ENCODE assay signal across 8 cellular contexts in genomic region chr3:138594150-138594934, GRCh38. TPM values are rescaled to one million over a fixed set of nuclear protein-coding genes. Genes with fewer than 3 reads are reported as not detected.
A peak's percentile ranks its signal among the peaks of the same experiment; 100 is the strongest.
DNase-seq lines count a peak whose midpoint lies in the region; ATAC-seq, FAIRE-seq and TF ChIP-seq lines count a peak whose summit lies in the region.

Gene CEP70, minus strand, starts transcription at chr3:138594260. Its CDS starts 21,333 bp downstream, at chr3:138572927.

- H3K9me3 ChIP-seq in GM12878 (replicated peaks; ENCODE audit: control insufficient read depth, insufficient read depth, low read length), result peaks cover 3% of the 10 kb centered on the region; the same call in 2 of the 3 replicates
- H3K9me3 ChIP-seq in iPS-15b (ENCODE audit: control insufficient read depth, insufficient read depth, low read length), result peaks cover 6% of the 10 kb centered on the region

- H3K4me3 ChIP-seq in GM12878 (peak within 1 kb of the TSS; percentile 62), iPS-15b (ENCODE audit: low read depth, low read length) (peak within 1 kb of the TSS; percentile 87), skin epidermis (peak within 1 kb of the TSS; percentile 43 to 71 (median 52))

- in situ Hi-C loops in SK-MEL-5 (cut with HindIII; ENCODE audit: low pct_unique_long_range_greater_than_20kb, low sequenced_read_pairs) (no loop called here), GM12878 (cut with MboI) (no loop called here)

- peak; percentile 91 for TF ChIP-seq RAD21 in GM12878 (IDR thresholded peaks at IDR 0.05; ENCODE audit: insufficient read depth, low read depth, low read length)

- peak within 1 kb of the TSS; percentile 24; the same call in 1 of the 2 replicates for H3K27ac ChIP-seq in GM12878 (ENCODE audit: control insufficient read depth, insufficient read depth)
- H3K27ac ChIP-seq in skin epidermis, result peak within 1 kb of the TSS in 20 of 21 experiments; percentile 10 to 91 (median 78)

- peak within 1 kb of the TSS; percentile 84 for H2AFZ ChIP-seq in GM12878 (ENCODE audit: control insufficient read depth, low read depth, low read length)

- ATAC-seq in GM18502 (IDR thresholded peaks at IDR 0.05; ENCODE audit: poor library complexity, unreplicated experiment) (peak; percentile 93), HG02938 (IDR thresholded peaks at IDR 0.05; ENCODE audit: unreplicated experiment) (peak; percentile 84), GM12878 (peak; percentile 95)

- peak within 1 kb of the TSS; percentile 93 for H3K4me2 ChIP-seq in GM12878 (ENCODE audit: control insufficient read depth, insufficient read depth)

- no peaks in the 10 kb centered on the region for H3K36me3 ChIP-seq in GM12878 (ENCODE audit: control insufficient read depth in 2 of 2, insufficient read depth in 2 of 2, low read length in 1 of 2)
- H3K36me3 ChIP-seq in iPS-15b (ENCODE audit: control insufficient read depth, insufficient read depth, low read length), result no peaks in the 10 kb centered on the region

- H3K4me1 ChIP-seq in GM12878 (ENCODE audit: control insufficient read depth, insufficient read depth, low read length), result peaks cover 10% of the 10 kb centered on the region
- H3K4me1 ChIP-seq in iPS-15b (ENCODE audit: control insufficient read depth, insufficient read depth, low read length), result peaks cover 5% of the 10 kb centered on the region

- H3K79me2 ChIP-seq in GM12878 (ENCODE audit: control insufficient read depth, insufficient read depth, low read length), result no peaks in the 10 kb centered on the region

- H3K9ac ChIP-seq in GM12878 (ENCODE audit: control insufficient read depth, insufficient read depth, low read length) (peak within 1 kb of the TSS; percentile 69), iPS-15b (ENCODE audit: low read depth, low read length) (peak within 1 kb of the TSS; percentile 77)

- SMC1A ChIA-PET in GM12878 (lab: Charles Lee; ENCODE audit: uncharacterized antibody, unreplicated experiment), result interaction anchor here (0.5 to 6.9 kb wide), 26 partner anchors 10 to 339 kb away, joined by 3 to 132 read pairs (median 5); no protein-coding TSS in a partner anchor

- peak; percentile 77 for TF ChIP-seq POLR2A in GM12878 (IDR thresholded peaks at IDR 0.05; ENCODE audit: low read depth, low read length)

- under 1% methylated on average over 51 of the region's 52 CpGs for WGBS in GM12878 (ENCODE audit: insufficient coverage, insufficient replicate concordance, low lambda C conversion rate, missing lambda C conversion rate)

- no peaks in the 10 kb centered on the region for H4K20me1 ChIP-seq in GM12878 (ENCODE audit: control insufficient read depth, insufficient read depth)

- TF ChIP-seq EP300 in GM12878 (IDR thresholded peaks at IDR 0.05; ENCODE audit: borderline replicate concordance in 1 of 2, control insufficient read depth in 1 of 2, low read depth in 2 of 2, low read length in 2 of 2), result no peak

- DNase-seq in SK-MEL-5 (ENCODE audit: low read depth, low spot score) (peak; percentile 95), GM12878 (ENCODE audit: low read depth, low spot score) (peak; percentile 78), NCI-H510A (lab: John Stamatoyannopoulos, UW) (no peak)
- no peak for DNase-seq in stimulated activated naive CD4-positive, alpha-beta T cell (lab: John Stamatoyannopoulos, UW)

- peak; percentile 72 to 91 (median 90) for TF ChIP-seq CTCF in GM12878 (IDR thresholded peaks at IDR 0.05 in 2 of 3, conservative IDR thresholded peaks at IDR 0.05 in 1 of 3; ENCODE audit: control insufficient read depth in 2 of 3, extremely low read depth in 1 of 3, insufficient read depth in 1 of 3, low read depth in 3 of 3, low read length in 3 of 3)

- intact Hi-C loops in GM12878 (cut with micrococcal nuclease; ENCODE audit: unreplicated experiment), result loop anchor here (1.0 to 5.0 kb wide), 4 partner anchors 92 to 321 kb away; no protein-coding TSS in a partner anchor

- no peaks in the 10 kb centered on the region; a peak in 1 of 4 replicates for H3K27me3 ChIP-seq in GM12878 (replicated peaks in 1 of 2; ENCODE audit: control insufficient read depth in 2 of 2, insufficient read depth in 2 of 2, low read length in 1 of 2)
- no peaks in the 10 kb centered on the region for H3K27me3 ChIP-seq in iPS-15b (ENCODE audit: control insufficient read depth, insufficient read depth, low read length)

- no TSS peak for BruUV-seq in GM12878 (replicated peaks; lab: Mats Ljungman, UMichigan)

- POLR2A ChIA-PET in GM12878 (lab: Charles Lee), result interaction anchor here (0.6 to 3.3 kb wide), 10 partner anchors 9 to 322 kb away, joined by 3 to 15 read pairs (median 4); partner anchors contain the start of gene FAIM

- CTCF ChIA-PET in GM12878 (lab: Yijun Ruan, JAX), result interaction anchor here (0.6 to 14.3 kb wide), 47 partner anchors 9 to 527 kb away, joined by 3 to 451 read pairs (median 5); partner anchors contain the start of gene FAIM

- RAD21 ChIA-PET in GM12878 (lab: Charles Lee; ENCODE audit: unreplicated experiment), result interaction anchor here (0.5 to 7.5 kb wide), 34 partner anchors 9 to 758 kb away, joined by 3 to 166 read pairs (median 6); no protein-coding TSS in a partner anchor

- FAIRE-seq in GM12878 (lab: Jason Lieb, UNC), result peak; percentile 98

TF ChIP-seq in GM12878, 131 proteins besides CTCF, POLR2A, EP300 and RAD21 (continues in another document):
- TF ChIP-seq MXI1 (IDR thresholded peaks at IDR 0.05; ENCODE audit: low read depth, low read length) (peak; percentile 76), KAT2A (conservative IDR thresholded peaks at IDR 0.05; ENCODE audit: control insufficient read depth, low read depth, low read length) (no peak), POLR2AphosphoS2 (IDR thresholded peaks at IDR 0.05; ENCODE audit: low read depth, low read length) (peak; percentile 48; the same call in 1 of the 2 replicates), SP1 (IDR thresholded peaks at IDR 0.05; ENCODE audit: low read depth, low read length) (peak; percentile 75), REST (IDR thresholded peaks at IDR 0.05; ENCODE audit: low read depth, low read length) (no peak), SRF (IDR thresholded peaks at IDR 0.05; ENCODE audit: low read depth in 2 of 2, low read length in 2 of 2) (peak; percentile 61 to 90)

RNA-seq across cellular contexts. Expression of gene CEP70, which starts in this region (rescaled TPM):
- total RNA-seq in SK-MEL-5 (2014; rRNA removed; shearing (Covaris generic)), result 9.8 and 14.0 TPM in 2 replicates
- 7.8 TPM in 2 replicates for polyA plus RNA-seq in SK-MEL-5 (2015; cell fraction: cytosol; rRNA removed)
- 23.5 and 36.6 TPM in 2 replicates for polyA plus RNA-seq in SK-MEL-5 (2015; cell fraction: nucleus; rRNA removed)
- total RNA-seq in GM12878 (2013; cell fraction: nucleolus; rRNA removed), result 8.7 and 8.8 TPM in 2 replicates
- total RNA-seq in GM12878 (2014; rRNA removed), result 2.0 and 2.5 TPM in 2 replicates
- 3.3 and 4.7 TPM in 2 replicates for total RNA-seq in GM12878 (2014; rRNA removed; fragmentation: Illumina TruSeq; extraction: Trizol)
- total RNA-seq in GM12878 (2021), result 2.4 and 2.9 TPM in 2 replicates
- 1.3 TPM for polyA plus RNA-seq in GM12878 (2011; ENCODE audit: low read depth)
- polyA plus RNA-seq in GM12878 (2011; rRNA removed), result 9.3 and 16.0 TPM in 2 replicates
- polyA plus RNA-seq in GM12878 (2011; cell fraction: cytosol; rRNA removed), result 1.4 and 1.8 TPM in 2 replicates
- 7.3 and 9.7 TPM in 2 replicates for polyA plus RNA-seq in GM12878 (2011; cell fraction: nucleus; rRNA removed)
- 2.5 and 2.6 TPM in 2 replicates for polyA plus RNA-seq in GM12878 (2012)
- polyA plus RNA-seq in GM12878 (2014; fragmentation: Illumina TruSeq; extraction: Trizol), result 2.0 and 3.2 TPM in 2 replicates
- polyA plus RNA-seq in GM12878 (2014; fragmentation: Nextera tagmentation; extraction: Ambion mirVana), result 1 to 10 TPM; 1.8 to 1.9 TPM
- polyA plus RNA-seq in GM12878 (2014; rRNA removed), result 1.4 and 1.8 TPM in 2 replicates
- polyA plus RNA-seq in GM12878 (2016; fragmentation: Nextera tagmentation; extraction: Ambion mirVana), result 1 to 10 TPM; 2.2 TPM
- 3.8 and 8.0 TPM in 2 replicates for polyA minus RNA-seq in GM12878 (2011; rRNA and poly(A)+ RNA removed)
- polyA minus RNA-seq in GM12878 (2011; cell fraction: cytosol; rRNA and poly(A)+ RNA removed), result 3.1 and 4.0 TPM in 2 replicates
- 7.5 and 12.2 TPM in 2 replicates for polyA minus RNA-seq in GM12878 (2011; cell fraction: nucleus; rRNA and poly(A)+ RNA removed)

Comparison
In these comparisons a context has a peak if more than half of its experiments do, and no peak if none do; other contexts are left out.
1. DNase-seq: peak in SK-MEL-5 (single experiment) and GM12878 (single experiment); none in NCI-H510A (single experiment) and stimulated activated naive CD4-positive, alpha-beta T cell (0 of 6).
2. Peak in every context shown above with its lines, with median percentiles within 50 percentile points of each other: ATAC-seq and H3K4me3 ChIP-seq.